17 cellular contexts compared by ENCODE assay signal in genomic region chr1:3669971-3670431, GRCh38. TPM values are rescaled to one million over a fixed set of nuclear protein-coding genes. Genes with fewer than 3 reads are reported as not detected.
DNase-seq lines count a peak whose midpoint lies in the region; ATAC-seq, FAIRE-seq and TF ChIP-seq lines count a peak whose summit lies in the region.
"Had no signal": no experiment of that assay in that cellular context is flagged by ENCODE, and none has a peak within 500 bp of the region (broad histone marks: within the 10 kb centered on the region; RNA-seq: fewer than 3 reads in every experiment).

No MANE protein-coding gene starts in this region.

- H4K20me1 ChIP-seq in BLaER1: no peaks in the 10 kb centered on the region
- H4K20me1 ChIP-seq in HCT116 (ENCODE audit: insufficient read depth): no peaks in the 10 kb centered on the region

- H3K27me3 Mint-ChIP-seq in mesothelial cell of epicardium (ENCODE audit: low read depth): peaks cover 58% of the 10 kb centered on the region

- H3K9me3 ChIP-seq in BLaER1: no peaks in the 10 kb centered on the region
- H3K9me3 ChIP-seq in HCT116 (ENCODE audit: control insufficient read depth in 1 of 2, insufficient read depth in 1 of 2, low read depth in 1 of 2, low read length in 2 of 2): no peaks in the 10 kb centered on the region
- no peaks in the 10 kb centered on the region for H3K9me3 ChIP-seq in kidney (ENCODE audit: control insufficient read depth in 1 of 2, low read length in 2 of 2)
- H3K9me3 ChIP-seq: SK-N-SH had no signal

- RAD21 ChIA-PET in HCT116 (lab: Charles Lee; ENCODE audit: low non-redundant PET in 1 of 2, low total read pairs in 2 of 2, uncharacterized antibody in 2 of 2, unreplicated experiment in 2 of 2): no interaction called here

- H3K4me1 Mint-ChIP-seq in mesothelial cell of epicardium: peaks cover 13% of the 10 kb centered on the region

- no TSS peak for BruUV-seq in HCT116 (replicated peaks; lab: Mats Ljungman, UMichigan)

- H3K27me3 ChIP-seq in BLaER1: no peaks in the 10 kb centered on the region
- H3K27me3 ChIP-seq in HCT116 (ENCODE audit: insufficient read depth, low read length): no peaks in the 10 kb centered on the region

- TF ChIP-seq POLR2A in HCT116 (IDR thresholded peaks at IDR 0.05; ENCODE audit: borderline replicate concordance, extremely low read depth, insufficient read depth, insufficient read length): no peak

- H3K4me3 Mint-ChIP-seq in mesothelial cell of epicardium: no peak overlapping the region

- no peak overlapping the region for H3K27ac Mint-ChIP-seq in mesothelial cell of epicardium

- H2AFZ ChIP-seq in HCT116 (ENCODE audit: low read depth, low read length, poor library complexity, severe bottlenecking): no peak overlapping the region

- H3K9ac ChIP-seq in BLaER1 (no peak overlapping the region), HCT116 (ENCODE audit: low read length) (no peak overlapping the region), kidney (ENCODE audit: low read length in 2 of 2) (no peak overlapping the region)
- H3K9ac ChIP-seq: SK-N-SH had no signal

- ATAC-seq in HCT116 (no peak), HG02759 (IDR thresholded peaks at IDR 0.05; ENCODE audit: unreplicated experiment) (no peak), HG02840 (IDR thresholded peaks at IDR 0.05; ENCODE audit: low FRiP score, unreplicated experiment) (no peak)

- intact Hi-C loops in HCT116 (cut with micrococcal nuclease): loop anchor here (5.0 kb wide), 1 partner anchor 232 kb away; the partner anchor contains the start of gene C1orf174
- intact Hi-C loops in kidney (cut with DNase I): no loop called here

- no peaks in the 10 kb centered on the region for H3K9me3 Mint-ChIP-seq in mesothelial cell of epicardium

- no peak for DNase-seq in HCT116 (ENCODE audit: low read depth, low spot score)
- DNase-seq in kidney: peak; percentile 53
- no peak for DNase-seq in mesothelial cell of epicardium (ENCODE audit: low spot score in 2 of 2, unreplicated experiment in 2 of 2)
- DNase-seq: COR-L47, DMS153, IMR-90, Karpas-422, MM.1S, NCI-H1092 treated with DMSO at 0.1 percent for 48 hours, NCI-H2081 treated with DMSO at 0.1 percent for 48 hours, NCI-H524, SHP77, SK-N-SH had no signal

- FAIRE-seq in kidney (lab: Jason Lieb, UNC): no peak
- FAIRE-seq: GM19239 had no signal

- peaks cover 53% of the 10 kb centered on the region; the same call in 1 of the 2 replicates for H3K79me2 ChIP-seq in HCT116 (ENCODE audit: insufficient read depth, low read length)

- H3K4me3 ChIP-seq in BLaER1 (no peak overlapping the region), HCT116 (replicated peaks in 1 of 2; ENCODE audit: low read depth in 1 of 2, low read length in 2 of 2) (no peak overlapping the region), kidney (ENCODE audit: low read length in 2 of 2) (no peak overlapping the region)

- no peak for TF ChIP-seq RAD21 in HCT116 (IDR thresholded peaks at IDR 0.05; ENCODE audit: low read depth)

- TF ChIP-seq CTCF in HCT116 (IDR thresholded peaks at IDR 0.05 in 2 of 3, conservative IDR thresholded peaks at IDR 0.05 in 1 of 3; ENCODE audit: borderline replicate concordance in 1 of 3, insufficient read depth in 1 of 3, low read depth in 2 of 3, low read length in 2 of 3) (no peak), kidney (IDR thresholded peaks at IDR 0.05; ENCODE audit: borderline replicate concordance, extremely low read depth, insufficient read depth) (no peak), mesothelial cell of epicardium (IDR thresholded peaks at IDR 0.05; ENCODE audit: unreplicated experiment) (no peak)

- 0 out of 2 replicates have a peak overlapping the region, but pooled peaks have one; percentile 76 for H3K4me2 ChIP-seq in BLaER1
- peak overlapping the region; percentile 21; the same call in 1 of the 2 replicates for H3K4me2 ChIP-seq in HCT116 (ENCODE audit: low read length)
- H3K4me2 ChIP-seq: SK-N-SH had no signal

- no peaks in the 10 kb centered on the region for H3K36me3 ChIP-seq in BLaER1
- no peaks in the 10 kb centered on the region for H3K36me3 ChIP-seq in HCT116 (ENCODE audit: control insufficient read depth in 1 of 2, insufficient read depth in 2 of 2, low read length in 2 of 2)
- no peaks in the 10 kb centered on the region for H3K36me3 ChIP-seq in kidney (ENCODE audit: control insufficient read depth in 1 of 2, insufficient read depth in 2 of 2, low read length in 2 of 2)

- POLR2A ChIA-PET in HCT116 (lab: Charles Lee): no interaction called here

- CTCF ChIA-PET in HCT116 (lab: Charles Lee): no interaction called here

- peaks cover 91% of the 10 kb centered on the region for H3K4me1 ChIP-seq in BLaER1
- peaks cover 35 to 67% of the 10 kb centered on the region in 2 experiments for H3K4me1 ChIP-seq in HCT116 (ENCODE audit: control insufficient read depth in 1 of 2, insufficient read depth in 2 of 2, low read length in 2 of 2)
- H3K4me1 ChIP-seq in kidney (ENCODE audit: control insufficient read depth in 1 of 2, insufficient read depth in 1 of 2, low read depth in 1 of 2, low read length in 2 of 2): peaks cover 0 to 5% of the 10 kb centered on the region in 2 donors

- H3K36me3 Mint-ChIP-seq in mesothelial cell of epicardium: no peaks in the 10 kb centered on the region

- H3K9me2 ChIP-seq in HCT116 (ENCODE audit: insufficient read depth): no peaks in the 10 kb centered on the region
- H3K9me2 ChIP-seq: SK-N-SH had no signal

- H3K27ac ChIP-seq in BLaER1: no peak overlapping the region
- no peak overlapping the region for H3K27ac ChIP-seq in HCT116 (ENCODE audit: low read depth, low read length)
- no peak overlapping the region for H3K27ac ChIP-seq in kidney (ENCODE audit: low read depth in 2 of 2, low read length in 2 of 2)

TF ChIP-seq in HCT116, 20 proteins besides CTCF, POLR2A, EP300 and RAD21:
- no peak for TF ChIP-seq MAX (IDR thresholded peaks at IDR 0.05)

RNA-seq across cellular contexts. Expression of gene TP73, which starts 17.7 kb away (rescaled TPM):
- total RNA-seq in HCT116 (2021; ENCODE audit: unreplicated experiment): 19.2 TPM
- polyA plus RNA-seq in HCT116 (2012): 9.9 and 10.1 TPM in 2 replicates
- total RNA-seq in kidney: 0.54 TPM
- polyA plus RNA-seq in kidney (ENCODE audit: insufficient read depth, low read depth, low replicate concordance): not detected
- total RNA-seq in mesothelial cell of epicardium: 1.0 to 1.4 TPM (median 1.2 TPM) in 3 replicates
- total RNA-seq: IMR-90 had no signal
- polyA plus RNA-seq: IMR-90 had no signal

RNA-seq across cellular contexts. Expression of gene WRAP73, which starts 20.1 kb away (rescaled TPM):
- 51.4 TPM for total RNA-seq in HCT116 (2021; ENCODE audit: unreplicated experiment)
- polyA plus RNA-seq in HCT116 (2012): 43.0 and 45.5 TPM in 2 replicates
- 18.4 TPM for total RNA-seq in kidney
- 19.6 TPM for polyA plus RNA-seq in kidney (ENCODE audit: insufficient read depth, low read depth, low replicate concordance)
- total RNA-seq in mesothelial cell of epicardium: 20.8 to 26.4 TPM (median 21.4 TPM) in 3 replicates

RNA-seq across cellular contexts. Expression of gene TPRG1L, which starts 45.2 kb away (rescaled TPM):
- 25.6 TPM for total RNA-seq in HCT116 (2021; ENCODE audit: unreplicated experiment)
- polyA plus RNA-seq in HCT116 (2012): 17.6 and 18.6 TPM in 2 replicates
- total RNA-seq in kidney: 37.1 TPM
- polyA plus RNA-seq in kidney (ENCODE audit: insufficient read depth, low read depth, low replicate concordance): 72.4 TPM
- 15.1 to 15.9 TPM (median 15.7 TPM) in 3 replicates for total RNA-seq in mesothelial cell of epicardium

RNA-seq across cellular contexts. Expression of gene MEGF6, which starts 58.7 kb away (rescaled TPM):
- total RNA-seq in HCT116 (2021; ENCODE audit: unreplicated experiment) (47.6 TPM), kidney (10.9 TPM), mesothelial cell of epicardium (194 to 209 TPM (median 204 TPM) in 3 replicates)
- polyA plus RNA-seq in HCT116 (2012): 34.0 and 43.9 TPM in 2 replicates
- polyA plus RNA-seq in kidney (ENCODE audit: insufficient read depth, low read depth, low replicate concordance): 2.8 TPM
